In genomic region chr6:99522531-99522930, GRCh38 we compare ENCODE assay signal across 11 cellular contexts. TPM values are rescaled to one million over a fixed set of nuclear protein-coding genes. Genes with fewer than 3 reads are reported as not detected.
DNase-seq lines count a peak whose midpoint lies in the region; ATAC-seq, FAIRE-seq and TF ChIP-seq lines count a peak whose summit lies in the region.
"Had no signal": no experiment of that assay in that cellular context is flagged by ENCODE, and none has a peak within 500 bp of the region (broad histone marks: within the 10 kb centered on the region; RNA-seq: fewer than 3 reads in every experiment).

No MANE protein-coding gene starts in this region.

- peaks cover 26 to 49% (median 48%) of the 10 kb centered on the region in 3 donors for H3K4me1 Mint-ChIP-seq in CD8-positive, alpha-beta memory T cell
- H3K4me1 Mint-ChIP-seq in activated T-helper 1 cell treated with anti-CD3 and anti-CD28 coated beads, Interleukin-12 subunit alpha, Interleukin-12 subunit beta, Interleukin-2, Interleukin-4 antibody, amounts not matched to agents 30 ng/mL and 10 ng/mL and 1 ng/mL, durations not matched to agents 14 hours and 24 hours and 36 hours (ENCODE audit: low read depth): peaks cover 15% of the 10 kb centered on the region

- ATAC-seq in K562 (no peak), GM18517 (IDR thresholded peaks at IDR 0.05; ENCODE audit: unreplicated experiment) (no peak), GM18511 (IDR thresholded peaks at IDR 0.05; ENCODE audit: unreplicated experiment) (no peak)
- ATAC-seq: activated CD4-positive, CD25-positive, alpha-beta regulatory T cell treated with anti-CD3 and anti-CD28 coated beads, Interleukin-2, amount 50 U/mL, for 24 hours had no signal

- no peak overlapping the region for H3K27ac ChIP-seq in CD8-positive, alpha-beta memory T cell (ENCODE audit: low read depth, low read length)
- H3K27ac ChIP-seq in K562 (ENCODE audit: extremely low read depth, low read depth, low read length) (no peak overlapping the region), mesendoderm (ENCODE audit: low read depth, low read length) (no peak overlapping the region), prostate gland (no peak overlapping the region)

- H2BK5ac ChIP-seq in mesendoderm (ENCODE audit: low read length): no peak overlapping the region

- no peaks in the 10 kb centered on the region for H3K9me3 Mint-ChIP-seq in CD8-positive, alpha-beta memory T cell
- no peaks in the 10 kb centered on the region for H3K9me3 Mint-ChIP-seq in activated T-helper 1 cell treated with anti-CD3 and anti-CD28 coated beads, Interleukin-12 subunit alpha, Interleukin-12 subunit beta, Interleukin-2, Interleukin-4 antibody, amounts not matched to agents 30 ng/mL and 10 ng/mL and 1 ng/mL, durations not matched to agents 14 hours and 24 hours and 36 hours

- TF ChIP-seq RAD21 in K562 (CRISPR knock-in tag; conservative IDR thresholded peaks at IDR 0.05 in 1 of 2, IDR thresholded peaks at IDR 0.05 in 1 of 2): no peak

- H3K9me1 ChIP-seq in K562 (ENCODE audit: control insufficient read depth, insufficient read depth, low read length): no peaks in the 10 kb centered on the region

- H3K4me3 ChIP-seq in CD8-positive, alpha-beta memory T cell (ENCODE audit: low read length): no peak overlapping the region
- H3K4me3 ChIP-seq in K562: no peak overlapping the region
- no peak overlapping the region for H3K4me3 ChIP-seq in mesendoderm (ENCODE audit: low read length)
- H3K4me3 ChIP-seq in prostate gland: no peak overlapping the region

- no peaks in the 10 kb centered on the region for H3K9me3 ChIP-seq in CD8-positive, alpha-beta memory T cell (ENCODE audit: low read length)
- H3K9me3 ChIP-seq in K562 (replicated peaks; ENCODE audit: control insufficient read depth, insufficient read depth, low read depth, low read length) (no peaks in the 10 kb centered on the region), prostate gland (no peaks in the 10 kb centered on the region)
- H3K9me3 ChIP-seq: SJSA1 had no signal

- no peak overlapping the region for H3K18ac ChIP-seq in mesendoderm (ENCODE audit: low read length)

- DNase-seq in CD8-positive, alpha-beta memory T cell: no peak
- DNase-seq in HuH-7 (ENCODE audit: low spot score) (peak; percentile 39), K562 (ENCODE audit: extremely low read depth in 1 of 4, low spot score in 3 of 4) (peak in 1 of 4 experiments; percentile 21), mesendoderm (peak; percentile 5), prostate gland (ENCODE audit: low spot score) (no peak)
- no peak for DNase-seq in activated T-helper 1 cell treated with anti-CD3 and anti-CD28 coated beads, Interleukin-12 subunit alpha, Interleukin-12 subunit beta, Interleukin-2, Interleukin-4 antibody, amounts not matched to agents 30 ng/mL and 10 ng/mL and 1 ng/mL, durations not matched to agents 14 hours and 24 hours and 36 hours (ENCODE audit: low spot score)
- DNase-seq: NCI-H2227 treated with DMSO at 0.1 percent for 48 hours had no signal

- H3K4me3 Mint-ChIP-seq in CD8-positive, alpha-beta memory T cell: peak overlapping the region in 6 of 7 donors; percentile 7 to 99 (median 38)
- no peak overlapping the region for H3K4me3 Mint-ChIP-seq in activated T-helper 1 cell treated with anti-CD3 and anti-CD28 coated beads, Interleukin-12 subunit alpha, Interleukin-12 subunit beta, Interleukin-2, Interleukin-4 antibody, amounts not matched to agents 30 ng/mL and 10 ng/mL and 1 ng/mL, durations not matched to agents 14 hours and 24 hours and 36 hours

- no peak overlapping the region for H3K4ac ChIP-seq in mesendoderm (ENCODE audit: low read depth, low read length)

- H3K27ac Mint-ChIP-seq in CD8-positive, alpha-beta memory T cell: peak overlapping the region in 3 of 8 donors; percentile 17 to 72 (median 32)
- no peak overlapping the region for H3K27ac Mint-ChIP-seq in activated T-helper 1 cell treated with anti-CD3 and anti-CD28 coated beads, Interleukin-12 subunit alpha, Interleukin-12 subunit beta, Interleukin-2, Interleukin-4 antibody, amounts not matched to agents 30 ng/mL and 10 ng/mL and 1 ng/mL, durations not matched to agents 14 hours and 24 hours and 36 hours

- no peak for TF ChIP-seq POLR2A in K562 (conservative IDR thresholded peaks at IDR 0.05)
- no peak for TF ChIP-seq POLR2A in prostate gland (IDR thresholded peaks at IDR 0.05)

- no peak for TF ChIP-seq EP300 in K562 (IDR thresholded peaks at IDR 0.05; ENCODE audit: low read length)

- H2BK120ac ChIP-seq in mesendoderm (ENCODE audit: low read depth, low read length): no peak overlapping the region

- no peaks in the 10 kb centered on the region for H3K27me3 Mint-ChIP-seq in CD8-positive, alpha-beta memory T cell
- peaks cover 6% of the 10 kb centered on the region for H3K27me3 Mint-ChIP-seq in activated T-helper 1 cell treated with anti-CD3 and anti-CD28 coated beads, Interleukin-12 subunit alpha, Interleukin-12 subunit beta, Interleukin-2, Interleukin-4 antibody, amounts not matched to agents 30 ng/mL and 10 ng/mL and 1 ng/mL, durations not matched to agents 14 hours and 24 hours and 36 hours (ENCODE audit: insufficient read depth)

- H3K36me3 ChIP-seq in CD8-positive, alpha-beta memory T cell (ENCODE audit: insufficient read depth, low read length): no peaks in the 10 kb centered on the region
- H3K36me3 ChIP-seq in K562 (ENCODE audit: control insufficient read depth, insufficient read depth, low read length) (peaks cover 3% of the 10 kb centered on the region; the same call in 1 of the 3 replicates), mesendoderm (ENCODE audit: control insufficient read depth, insufficient read depth, low read length) (no peaks in the 10 kb centered on the region), prostate gland (no peaks in the 10 kb centered on the region)
- H3K36me3 ChIP-seq: SJSA1 had no signal

- intact Hi-C loops in K562 (cut with micrococcal nuclease): no loop called here
- intact Hi-C loops in prostate gland (cut with DNase I): loop anchor here (5.0 kb wide), 2 partner anchors 45 to 95 kb away; partner anchors contain the start of genes CCNC and PNISR
- intact Hi-C loops in activated T-helper 1 cell treated with anti-CD3 and anti-CD28 coated beads, Interleukin-12 subunit alpha, Interleukin-12 subunit beta, Interleukin-2, Interleukin-4 antibody, amounts not matched to agents 30 ng/mL and 10 ng/mL and 1 ng/mL, durations not matched to agents 14 hours and 24 hours and 36 hours (cut with micrococcal nuclease): loop anchor here (5.0 kb wide), 1 partner anchor 575 kb away; the partner anchor contains the start of gene FBXL4

- H3K27me3 ChIP-seq in CD8-positive, alpha-beta memory T cell (ENCODE audit: insufficient read depth, low read length, poor library complexity, severe bottlenecking): no peaks in the 10 kb centered on the region
- H3K27me3 ChIP-seq in K562 (ENCODE audit: control insufficient read depth in 2 of 2, insufficient read depth in 2 of 2, low read length in 2 of 2) (no peaks in the 10 kb centered on the region), mesendoderm (ENCODE audit: insufficient read depth, low read length, poor library complexity) (no peaks in the 10 kb centered on the region), prostate gland (replicated peaks; ENCODE audit: insufficient read depth) (no peaks in the 10 kb centered on the region)
- H3K27me3 ChIP-seq: SJSA1 had no signal

- 59% methylated on average over 4 of the region's 4 CpGs for WGBS in K562 (ENCODE audit: insufficient coverage, low coverage, missing lambda C conversion rate)
- no CpG with 5 or more reads among the region's 4 CpGs for WGBS in mesendoderm (ENCODE audit: extremely low coverage, insufficient coverage, low lambda C conversion rate)
- WGBS in prostate gland: 84% methylated on average over 4 of the region's 4 CpGs

- no peak overlapping the region for H3K9ac ChIP-seq in K562 (ENCODE audit: insufficient read depth in 1 of 2, low read depth in 2 of 2, low read length in 2 of 2)
- H3K9ac ChIP-seq in mesendoderm (ENCODE audit: low read length): no peak overlapping the region

- TF ChIP-seq CTCF in K562 (IDR thresholded peaks at IDR 0.05 in 2 of 3, conservative IDR thresholded peaks at IDR 0.05 in 1 of 3; ENCODE audit: insufficient read depth in 2 of 3, low read depth in 1 of 3, low read length in 3 of 3) (no peak), prostate gland (IDR thresholded peaks at IDR 0.05) (no peak)

- H3K4me2 ChIP-seq in K562 (ENCODE audit: insufficient read depth, low read length): no peak overlapping the region
- no peak overlapping the region for H3K4me2 ChIP-seq in mesendoderm (ENCODE audit: low read length)

- H3K23ac ChIP-seq in mesendoderm (ENCODE audit: low read length): no peak overlapping the region

- POLR2A ChIA-PET in CD8-positive, alpha-beta memory T cell (lab: Charles Lee): no interaction called here
- POLR2A ChIA-PET in K562 (lab: Yijun Ruan, JAX): interaction anchor here (0.8 to 3.0 kb wide), 4 partner anchors 8 to 19 kb away, joined by 3 to 11 read pairs (median 7); no protein-coding TSS in a partner anchor

- in situ Hi-C loops in K562 (cut with MboI): no loop called here

- H3K4me1 ChIP-seq in CD8-positive, alpha-beta memory T cell (ENCODE audit: insufficient read depth, low read length): peaks cover 14% of the 10 kb centered on the region
- H3K4me1 ChIP-seq in K562 (replicated peaks in 1 of 2; ENCODE audit: control insufficient read depth in 2 of 2, insufficient read depth in 2 of 2, low read length in 2 of 2) (peaks cover 2 to 9% of the 10 kb centered on the region in 2 experiments; a peak in 3 of 5 replicates), mesendoderm (ENCODE audit: control insufficient read depth, low read depth, low read length) (no peaks in the 10 kb centered on the region), prostate gland (replicated peaks) (no peaks in the 10 kb centered on the region)
- H3K4me1 ChIP-seq: SJSA1 had no signal

- H3K36me3 Mint-ChIP-seq in CD8-positive, alpha-beta memory T cell: peaks cover 0 to 7% (median 1%) of the 10 kb centered on the region in 3 donors
- peaks cover 1% of the 10 kb centered on the region for H3K36me3 Mint-ChIP-seq in activated T-helper 1 cell treated with anti-CD3 and anti-CD28 coated beads, Interleukin-12 subunit alpha, Interleukin-12 subunit beta, Interleukin-2, Interleukin-4 antibody, amounts not matched to agents 30 ng/mL and 10 ng/mL and 1 ng/mL, durations not matched to agents 14 hours and 24 hours and 36 hours (ENCODE audit: low read depth)

- no peak overlapping the region for H2AFZ ChIP-seq in K562 (ENCODE audit: low read depth, low read length)

- H2BK15ac ChIP-seq in mesendoderm (replicated peaks; ENCODE audit: low read depth): no peak overlapping the region

- no TSS peak for BruUV-seq in K562 (replicated peaks; lab: Mats Ljungman, UMichigan)

- no peaks in the 10 kb centered on the region for H3K79me1 ChIP-seq in mesendoderm (ENCODE audit: low read length)

- CTCF ChIA-PET in CD8-positive, alpha-beta memory T cell (lab: Charles Lee): interaction anchor here (0.9 to 3.3 kb wide), 4 partner anchors 11 to 67 kb away, joined by 3 to 15 read pairs (median 6); partner anchors contain the start of gene CCNC
- CTCF ChIA-PET in K562 (lab: Yijun Ruan, JAX; ENCODE audit: low intra/inter-chr PET ratio): interaction anchor here (0.6 kb wide), 1 partner anchor 51 kb away, joined by 3 read pairs; no protein-coding TSS in a partner anchor

- H3K79me2 ChIP-seq in K562 (ENCODE audit: control insufficient read depth, insufficient read depth, low read length): peaks cover 20% of the 10 kb centered on the region; the same call in 2 of the 3 replicates
- H3K79me2 ChIP-seq in mesendoderm (ENCODE audit: control insufficient read depth, insufficient read depth, low read length): peaks cover 2% of the 10 kb centered on the region

- no peak overlapping the region for H2AK5ac ChIP-seq in mesendoderm (ENCODE audit: low read length)

- H4K20me1 ChIP-seq in K562 (replicated peaks; ENCODE audit: control insufficient read depth, insufficient read depth, low read length): no peaks in the 10 kb centered on the region

- H4K8ac ChIP-seq in mesendoderm (ENCODE audit: low read depth, low read length): no peak overlapping the region

- no peak overlapping the region for H3K56ac ChIP-seq in mesendoderm (ENCODE audit: low read length)

- FAIRE-seq in K562 (lab: Jason Lieb, UNC): no peak

- H4K5ac ChIP-seq in mesendoderm (ENCODE audit: low read length): no peak overlapping the region

RNA-seq across cellular contexts. Expression of gene USP45, which starts 7.3 kb away (rescaled TPM):
- total RNA-seq in CD8-positive, alpha-beta memory T cell: 10 to 100 TPM; 14.1 to 15.8 TPM
- polyA plus RNA-seq in CD8-positive, alpha-beta memory T cell: 4.1 TPM
- 22.4 and 79.4 TPM in 2 replicates for total RNA-seq in K562 (2011; cell fraction: chromatin; rRNA removed; ENCODE audit: low replicate concordance)
- total RNA-seq in K562 (2011; cell fraction: nucleolus; rRNA removed): 8.0 and 12.8 TPM in 2 replicates
- total RNA-seq in K562 (2011; cell fraction: nucleoplasm; rRNA removed): 19.3 and 32.3 TPM in 2 replicates
- total RNA-seq in K562 (2014; rRNA removed) (11.6 and 15.3 TPM in 2 replicates), K562 (2014; rRNA removed; fragmentation: Illumina TruSeq; extraction: Trizol) (34.7 and 42.0 TPM in 2 replicates), K562 (2015; rRNA removed; fragmentation: Illumina TruSeq; extraction: Trizol) (25.7 and 29.8 TPM in 2 replicates), K562 (2021) (22.3 and 22.6 TPM in 2 replicates), prostate gland (10 to 100 TPM; 14.3 to 19.4 TPM)
- polyA plus RNA-seq in K562 (2011; rRNA removed) (23.7 and 24.5 TPM in 2 replicates), K562 (2014; fragmentation: Illumina TruSeq; extraction: Trizol) (25.1 and 31.9 TPM in 2 replicates), K562 (2014; fragmentation: Nextera tagmentation; extraction: Ambion mirVana) (10 to 100 TPM; 60.7 TPM), K562 (2014; rRNA removed) (22.0 and 25.9 TPM in 2 replicates)
- 3.3 and 6.6 TPM in 2 replicates for polyA plus RNA-seq in K562 (2011; cell fraction: cytosol; rRNA removed)
- polyA plus RNA-seq in K562 (2011; cell fraction: nucleus; rRNA removed): 17.4 and 20.0 TPM in 2 replicates
- 16.4 and 19.6 TPM in 2 replicates for polyA plus RNA-seq in K562 (2012)
- polyA minus RNA-seq in K562 (2011; rRNA and poly(A)+ RNA removed): 29.4 and 30.5 TPM in 2 replicates
- polyA minus RNA-seq in K562 (2011; cell fraction: cytosol; rRNA and poly(A)+ RNA removed): 8.0 and 9.7 TPM in 2 replicates
- polyA minus RNA-seq in K562 (2011; cell fraction: nucleus; rRNA and poly(A)+ RNA removed): 12.1 and 22.5 TPM in 2 replicates
- polyA plus RNA-seq in mesendoderm (2013, experiment 1 of 2): 9.6 TPM
- 10.3 TPM for polyA plus RNA-seq in mesendoderm (2013, experiment 2 of 2)
- total RNA-seq in activated T-helper 1 cell treated with anti-CD3 and anti-CD28 coated beads, Interleukin-12 subunit alpha, Interleukin-12 subunit beta, Interleukin-2, Interleukin-4 antibody, amounts not matched to agents 30 ng/mL and 10 ng/mL and 1 ng/mL, durations not matched to agents 14 hours and 24 hours and 36 hours: 19.2 and 22.4 TPM in 2 replicates

RNA-seq across cellular contexts. Expression of gene CCNC, which starts 45.9 kb away (rescaled TPM):
- total RNA-seq in CD8-positive, alpha-beta memory T cell: 10 to 100 TPM; 62.5 to 64.8 TPM
- polyA plus RNA-seq in CD8-positive, alpha-beta memory T cell: 39.6 TPM
- 27.7 and 78.8 TPM in 2 replicates for total RNA-seq in K562 (2011; cell fraction: chromatin; rRNA removed; ENCODE audit: low replicate concordance)
- 14.0 and 22.8 TPM in 2 replicates for total RNA-seq in K562 (2011; cell fraction: nucleolus; rRNA removed)
- total RNA-seq in K562 (2011; cell fraction: nucleoplasm; rRNA removed): 47.8 and 85.7 TPM in 2 replicates
- total RNA-seq in K562 (2014; rRNA removed) (64.0 and 68.7 TPM in 2 replicates), K562 (2014; rRNA removed; fragmentation: Illumina TruSeq; extraction: Trizol) (121 and 138 TPM in 2 replicates), K562 (2015; rRNA removed; fragmentation: Illumina TruSeq; extraction: Trizol) (93.0 and 99.6 TPM in 2 replicates), K562 (2021) (72.4 and 73.3 TPM in 2 replicates), prostate gland (10 to 100 TPM; 37.8 to 83.4 TPM)
- polyA plus RNA-seq in K562 (2011; rRNA removed) (126 and 138 TPM in 2 replicates), K562 (2014; fragmentation: Illumina TruSeq; extraction: Trizol) (81.1 and 91.7 TPM in 2 replicates), K562 (2014; fragmentation: Nextera tagmentation; extraction: Ambion mirVana) (100 to 1,000 TPM; 133 to 177 TPM), K562 (2014; rRNA removed) (78.1 and 79.2 TPM in 2 replicates)
- 19.3 and 47.0 TPM in 2 replicates for polyA plus RNA-seq in K562 (2011; cell fraction: cytosol; rRNA removed)
- polyA plus RNA-seq in K562 (2011; cell fraction: nucleus; rRNA removed): 38.0 and 84.7 TPM in 2 replicates
- polyA plus RNA-seq in K562 (2012): 52.6 and 64.4 TPM in 2 replicates
- polyA minus RNA-seq in K562 (2011; rRNA and poly(A)+ RNA removed): 161 and 163 TPM in 2 replicates
- polyA minus RNA-seq in K562 (2011; cell fraction: cytosol; rRNA and poly(A)+ RNA removed): 62.2 and 63.7 TPM in 2 replicates
- 28.0 and 43.1 TPM in 2 replicates for polyA minus RNA-seq in K562 (2011; cell fraction: nucleus; rRNA and poly(A)+ RNA removed)
- 79.3 TPM for polyA plus RNA-seq in mesendoderm (2013, experiment 1 of 2)
- 78.7 TPM for polyA plus RNA-seq in mesendoderm (2013, experiment 2 of 2)
- 51.3 and 54.0 TPM in 2 replicates for total RNA-seq in activated T-helper 1 cell treated with anti-CD3 and anti-CD28 coated beads, Interleukin-12 subunit alpha, Interleukin-12 subunit beta, Interleukin-2, Interleukin-4 antibody, amounts not matched to agents 30 ng/mL and 10 ng/mL and 1 ng/mL, durations not matched to agents 14 hours and 24 hours and 36 hours

Comparison
In these comparisons a context has a peak if more than half of its experiments do, and no peak if none do; other contexts are left out.
1. DNase-seq: peak in HuH-7 (single experiment) and mesendoderm (single experiment); none in CD8-positive, alpha-beta memory T cell (0 of 5), prostate gland (single experiment) and activated T-helper 1 cell treated with anti-CD3 and anti-CD28 coated beads, Interleukin-12 subunit alpha, Interleukin-12 subunit beta, Interleukin-2, Interleukin-4 antibody, amounts not matched to agents 30 ng/mL and 10 ng/mL and 1 ng/mL, durations not matched to agents 14 hours and 24 hours and 36 hours (single experiment).